In the genomic region with DNA sequence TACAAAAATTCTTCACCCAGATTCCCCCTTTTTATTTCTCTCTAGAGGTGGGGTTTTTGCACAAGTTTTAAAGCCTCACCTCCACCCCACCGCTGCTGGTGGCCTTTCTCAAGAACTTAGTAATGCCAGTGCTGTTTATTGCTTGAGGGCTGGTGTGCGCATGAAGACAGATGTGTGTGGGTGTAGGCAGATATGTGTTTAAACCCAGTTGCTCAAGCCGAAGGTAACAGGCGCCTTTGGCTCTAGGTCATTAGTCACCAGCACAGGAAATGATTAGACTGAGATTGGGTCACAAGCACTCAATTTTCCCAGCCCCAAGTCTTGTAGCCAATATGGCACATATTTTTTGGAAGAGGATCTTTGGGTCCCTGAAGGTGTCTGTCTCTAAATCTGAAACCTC, we compare ENCODE assay signal across 16 cellular contexts. TPM values are rescaled to one million over a fixed set of nuclear protein-coding genes. Genes with fewer than 3 reads are reported as not detected.
DNase-seq lines count a peak whose midpoint lies in the region; ATAC-seq and TF ChIP-seq lines count a peak whose summit lies in the region.
"Had no signal": no experiment of that assay in that cellular context is flagged by ENCODE, and none has a peak within 500 bp of the region (broad histone marks: within the 10 kb centered on the region; RNA-seq: fewer than 3 reads in every experiment).

No MANE protein-coding gene starts in this region.

- no TSS peak for BruUV-seq in mammary epithelial cell (replicated peaks; lab: Mats Ljungman, UMichigan)

- H3K36me3 ChIP-seq in mammary epithelial cell (ENCODE audit: insufficient read depth, low read length), result no peaks in the 10 kb centered on the region
- no peaks in the 10 kb centered on the region for H3K36me3 ChIP-seq in suprapubic skin
- H3K36me3 ChIP-seq: cardiac muscle cell, gastrocnemius medialis, lower lobe of right lung had no signal

- H3K4me3 Mint-ChIP-seq in T-helper 2 cell treated with Interferon-gamma antibody and Interleukin-4, amounts not matched to agents 5 μg/mL and 100 μg/mL, for 36 hours, result no peak overlapping the region

- H3K27me3 ChIP-seq in mammary epithelial cell (ENCODE audit: insufficient read depth, low read length) (no peaks in the 10 kb centered on the region), suprapubic skin (peaks cover 56% of the 10 kb centered on the region)

- peak overlapping the region; percentile 71 for H2AFZ ChIP-seq in mammary epithelial cell (ENCODE audit: low read depth, low read length)

- H3K9me3 Mint-ChIP-seq in T-helper 2 cell treated with Interferon-gamma antibody and Interleukin-4, amounts not matched to agents 5 μg/mL and 100 μg/mL, for 36 hours, result no peaks in the 10 kb centered on the region

- no peak for TF ChIP-seq EP300 in suprapubic skin (IDR thresholded peaks at IDR 0.05)

- H3K4me3 ChIP-seq in mammary epithelial cell (replicated peaks in 1 of 3; ENCODE audit: insufficient read depth in 1 of 3, low read depth in 2 of 3, low read length in 3 of 3) (no peak overlapping the region), suprapubic skin (no peak overlapping the region)
- H3K4me3 ChIP-seq: cardiac muscle cell, gastrocnemius medialis, lower lobe of right lung, psoas muscle had no signal

- H3K4me1 ChIP-seq in mammary epithelial cell (ENCODE audit: insufficient read depth, low read length), result peaks cover 41% of the 10 kb centered on the region
- peaks cover 20% of the 10 kb centered on the region for H3K4me1 ChIP-seq in suprapubic skin
- H3K4me1 ChIP-seq: psoas muscle had no signal

- H4K20me1 ChIP-seq in mammary epithelial cell (ENCODE audit: insufficient read depth, low read length), result no peaks in the 10 kb centered on the region

- 3% methylated on average over 4 of the region's 4 CpGs for WGBS in mammary epithelial cell (ENCODE audit: low coverage, missing lambda C conversion rate)
- WGBS in suprapubic skin, result 47% methylated on average over 4 of the region's 4 CpGs

- H3K79me2 ChIP-seq in mammary epithelial cell (ENCODE audit: insufficient read depth, low read length), result peaks cover 38% of the 10 kb centered on the region

- peak; percentile 10 for DNase-seq in T-helper 2 cell treated with Interferon-gamma antibody and Interleukin-4, amounts not matched to agents 5 μg/mL and 100 μg/mL, for 36 hours (ENCODE audit: low spot score)
- DNase-seq in T-helper 2 cell (no peak), HT1080 (ENCODE audit: low read depth) (peak; percentile 83), mammary epithelial cell (peak; percentile 93), non-pigmented ciliary epithelial cell (ENCODE audit: low read depth) (peak; percentile 83), kidney glomerular epithelial cell (lab: John Stamatoyannopoulos, UW) (no peak), suprapubic skin (ENCODE audit: low spot score in 2 of 2) (no peak)
- DNase-seq: ACHN, gastrocnemius medialis, lower lobe of right lung, NCI-H1048, NCI-H82, psoas muscle, T-helper 1 cell had no signal

- CTCF ChIA-PET in mammary epithelial cell (lab: Charles Lee; ENCODE audit: low non-redundant PET), result no interaction called here

- H3K9me3 ChIP-seq in mammary epithelial cell (replicated peaks; ENCODE audit: insufficient read depth, low read length) (no peaks in the 10 kb centered on the region), suprapubic skin (no peaks in the 10 kb centered on the region)
- H3K9me3 ChIP-seq: gastrocnemius medialis, lower lobe of right lung, psoas muscle had no signal

- peak overlapping the region; percentile 52 for H3K4me2 ChIP-seq in mammary epithelial cell (ENCODE audit: insufficient read depth, low read depth, low read length)

- in situ Hi-C loops in mammary epithelial cell (cut with MboI; ENCODE audit: low sequenced_read_pairs in 2 of 2), result no loop called here

- H3K27me3 Mint-ChIP-seq in T-helper 2 cell treated with Interferon-gamma antibody and Interleukin-4, amounts not matched to agents 5 μg/mL and 100 μg/mL, for 36 hours (ENCODE audit: low read depth), result peaks cover 68% of the 10 kb centered on the region

- TF ChIP-seq CTCF in mammary epithelial cell (conservative IDR thresholded peaks at IDR 0.05 in 1 of 2, IDR thresholded peaks at IDR 0.05 in 1 of 2; ENCODE audit: extremely low read depth in 1 of 2, insufficient read depth in 1 of 2, low read depth in 1 of 2, low read length in 2 of 2), result no peak
- TF ChIP-seq CTCF in suprapubic skin (IDR thresholded peaks at IDR 0.05), result no peak

- dilution Hi-C loops in mammary epithelial cell (cut with HindIII; ENCODE audit: low sequenced_read_pairs), result no loop called here

- H3K27ac Mint-ChIP-seq in T-helper 2 cell treated with Interferon-gamma antibody and Interleukin-4, amounts not matched to agents 5 μg/mL and 100 μg/mL, for 36 hours, result no peak overlapping the region

- H3K36me3 Mint-ChIP-seq in T-helper 2 cell treated with Interferon-gamma antibody and Interleukin-4, amounts not matched to agents 5 μg/mL and 100 μg/mL, for 36 hours (ENCODE audit: low read depth), result peaks cover 2% of the 10 kb centered on the region

- ATAC-seq in GM18907 (IDR thresholded peaks at IDR 0.05; ENCODE audit: unreplicated experiment), result no peak
- ATAC-seq: gastrocnemius medialis, lower lobe of right lung, psoas muscle had no signal

- peak overlapping the region; percentile 40 for H3K27ac ChIP-seq in mammary epithelial cell (ENCODE audit: insufficient read depth, low read depth, low read length)
- H3K27ac ChIP-seq in suprapubic skin, result no peak overlapping the region
- H3K27ac ChIP-seq: cardiac muscle cell, gastrocnemius medialis, lower lobe of right lung, psoas muscle had no signal

- H3K4me1 Mint-ChIP-seq in T-helper 2 cell treated with Interferon-gamma antibody and Interleukin-4, amounts not matched to agents 5 μg/mL and 100 μg/mL, for 36 hours (ENCODE audit: low read depth), result peaks cover 4% of the 10 kb centered on the region

- intact Hi-C loops in mammary epithelial cell (cut with micrococcal nuclease), result loop anchor here (5.0 to 10.0 kb wide), 2 partner anchors 40 to 393 kb away; no protein-coding TSS in a partner anchor

- no peak overlapping the region for H3K9ac ChIP-seq in mammary epithelial cell (ENCODE audit: insufficient read depth, low read length)

- TF ChIP-seq POLR2A in suprapubic skin (IDR thresholded peaks at IDR 0.05), result no peak

RNA-seq across cellular contexts. Expression of a gene that starts 2.7 kb away (rescaled TPM):
- total RNA-seq in HT1080 (2014; rRNA removed; shearing (Covaris generic)), result 16.6 and 17.7 TPM in 2 replicates
- 52.8 and 53.8 TPM in 2 replicates for polyA plus RNA-seq in HT1080 (2015; cell fraction: cytosol; rRNA removed)
- polyA plus RNA-seq in HT1080 (2015; cell fraction: nucleus; rRNA removed), result 42.1 and 45.2 TPM in 2 replicates
- total RNA-seq in mammary epithelial cell (100 to 1,000 TPM; 110 to 175 TPM), suprapubic skin (10 to 100 TPM; 17.5 to 26.9 (median 19.9) TPM)
- polyA plus RNA-seq in mammary epithelial cell, result 95.5 TPM
- polyA minus RNA-seq in mammary epithelial cell, result 121 TPM

Comparison
In these comparisons a context has a peak if more than half of its experiments do, and no peak if none do; other contexts are left out.
1. DNase-seq: peak in T-helper 2 cell treated with Interferon-gamma antibody and Interleukin-4, amounts not matched to agents 5 μg/mL and 100 μg/mL, for 36 hours (single experiment), HT1080 (single experiment), mammary epithelial cell (single experiment) and non-pigmented ciliary epithelial cell (single experiment); none in T-helper 2 cell (0 of 5), kidney glomerular epithelial cell (single experiment) and suprapubic skin (0 of 2).